ENCODE assay signal across 34 cellular contexts in genomic region chr10:31280972-31281371, GRCh38.
"Had no signal": no experiment of that assay in that cellular context is flagged by ENCODE, and none has a peak within 500 bp of the region (broad histone marks: within the 10 kb centered on the region; RNA-seq: fewer than 3 reads in every experiment).

No MANE protein-coding gene starts in this region.

- H3K27me3 Mint-ChIP-seq: activated CD4-positive, alpha-beta memory T cell treated with anti-CD3 and anti-CD28 coated beads for 36 hours; activated CD4-positive, alpha-beta T cell treated with anti-CD3 and anti-CD28 coated beads for 36 hours; activated naive CD8-positive, alpha-beta T cell treated with anti-CD3 and anti-CD28 coated beads for 36 hours; activated T-cell treated with anti-CD3 and anti-CD28 coated beads, Interleukin-2, amount 50 U/mL, for 24 hours had no signal

- H3K36me3 Mint-ChIP-seq: activated CD4-positive, alpha-beta memory T cell treated with anti-CD3 and anti-CD28 coated beads for 36 hours; activated CD8-positive, alpha-beta memory T cell treated with anti-CD3 and anti-CD28 coated beads, Interleukin-2, amount 10 ng/mL, durations not matched to agents 7 days and 5 days had no signal

- H3K36me3 ChIP-seq: adrenal gland, colonic mucosa, esophagus muscularis mucosa, gastroesophageal sphincter had no signal

- DNase-seq: activated CD4-positive, alpha-beta memory T cell treated with anti-CD3 and anti-CD28 coated beads for 36 hours; activated CD4-positive, alpha-beta T cell treated with anti-CD3 and anti-CD28 coated beads for 36 hours; activated CD4-positive, alpha-beta T cell treated with anti-CD3 and anti-CD28 coated beads, Interleukin-2, amount 10 ng/mL, durations not matched to agents 24 days and 14 days; activated CD4-positive, CD25-positive, alpha-beta regulatory T cell; activated CD4-positive, CD25-positive, alpha-beta regulatory T cell treated with anti-CD3 and anti-CD28 coated beads, Interleukin-2, amount 50 U/mL, for 72 hours; activated CD8-positive, alpha-beta memory T cell treated with anti-CD3 and anti-CD28 coated beads, Interleukin-2, amount 10 ng/mL, durations not matched to agents 7 days and 5 days; activated CD8-positive, alpha-beta memory T cell treated with anti-CD3 and anti-CD28 coated beads, Interleukin-2, amount 50 U/mL, for 4 hours; activated CD8-positive, alpha-beta T cell treated with anti-CD3 and anti-CD28 coated beads, Interleukin-2, amount 10 ng/mL, durations not matched to agents 7 days and 5 days; activated effector memory CD4-positive, alpha-beta T cell treated with Interleukin-2 at 50 U/mL for 16 hours; activated gamma-delta T cell treated with Interleukin-2 at 50 U/mL for 16 hours; activated naive CD4-positive, alpha-beta T cell treated with anti-CD3 and anti-CD28 coated beads, Interleukin-2, amount 50 U/mL, for 16 hours; activated naive CD4-positive, alpha-beta T cell treated with Interleukin-2 at 50 U/mL for 16 hours; activated naive CD8-positive, alpha-beta T cell treated with anti-CD3 and anti-CD28 coated beads for 36 hours; activated naive CD8-positive, alpha-beta T cell treated with anti-CD3 and anti-CD28 coated beads, Interleukin-2, amount 50 U/mL, for 24 hours; activated T-cell treated with anti-CD3 and anti-CD28 coated beads, Interleukin-2, amount 50 U/mL, for 24 hours; adrenal gland; amygdala; aorta; body of pancreas; caudate nucleus; colonic mucosa; effector CD8-positive, alpha-beta T cell; endodermal cell; erythroblast; foreskin keratinocyte; head of caudate nucleus; SW 1271; T-helper 1 cell; T-helper 17 cell; T1000 had no signal

- H3K4me3 Mint-ChIP-seq: activated CD4-positive, alpha-beta memory T cell treated with anti-CD3 and anti-CD28 coated beads for 36 hours; activated CD4-positive, alpha-beta T cell treated with anti-CD3 and anti-CD28 coated beads for 36 hours; activated CD4-positive, alpha-beta T cell treated with anti-CD3 and anti-CD28 coated beads, Interleukin-2, amount 10 ng/mL, durations not matched to agents 24 days and 14 days; activated CD8-positive, alpha-beta memory T cell treated with anti-CD3 and anti-CD28 coated beads, Interleukin-2, amount 10 ng/mL, durations not matched to agents 7 days and 5 days; activated CD8-positive, alpha-beta T cell treated with anti-CD3 and anti-CD28 coated beads, Interleukin-2, amount 10 ng/mL, durations not matched to agents 7 days and 5 days; activated naive CD8-positive, alpha-beta T cell treated with anti-CD3 and anti-CD28 coated beads for 36 hours; activated naive CD8-positive, alpha-beta T cell treated with anti-CD3 and anti-CD28 coated beads, Interleukin-2, amount 50 U/mL, for 24 hours; activated T-cell treated with anti-CD3 and anti-CD28 coated beads, Interleukin-2, amount 50 U/mL, for 24 hours; activated T-helper 17 cell treated with anti-CD3 and anti-CD28 coated beads, Interleukin-2, amount 50 U/mL, for 72 hours; endodermal cell; T-helper 17 cell; T-helper 2 cell treated with Interferon-gamma antibody and Interleukin-4, amounts not matched to agents 5 μg/mL and 100 μg/mL, for 36 hours had no signal

- H3K4me1 Mint-ChIP-seq: activated CD4-positive, alpha-beta T cell treated with anti-CD3 and anti-CD28 coated beads for 36 hours; activated CD4-positive, alpha-beta T cell treated with anti-CD3 and anti-CD28 coated beads, Interleukin-2, amount 10 ng/mL, durations not matched to agents 24 days and 14 days; activated CD8-positive, alpha-beta memory T cell treated with anti-CD3 and anti-CD28 coated beads, Interleukin-2, amount 10 ng/mL, durations not matched to agents 7 days and 5 days; activated naive CD8-positive, alpha-beta T cell treated with anti-CD3 and anti-CD28 coated beads for 36 hours; activated naive CD8-positive, alpha-beta T cell treated with anti-CD3 and anti-CD28 coated beads, Interleukin-2, amount 50 U/mL, for 24 hours; activated T-helper 17 cell treated with anti-CD3 and anti-CD28 coated beads, Interleukin-2, amount 50 U/mL, for 72 hours; endodermal cell; T-helper 17 cell had no signal

- H3K27me3 ChIP-seq: adrenal gland, body of pancreas, colonic mucosa, esophagus muscularis mucosa, gastroesophageal sphincter had no signal

- H3K27ac ChIP-seq: adrenal gland, body of pancreas, colonic mucosa, esophagus muscularis mucosa, foreskin keratinocyte, gastroesophageal sphincter had no signal

- ATAC-seq: activated CD4-positive, alpha-beta T cell treated with anti-CD3 and anti-CD28 coated beads for 36 hours; activated CD8-positive, alpha-beta memory T cell treated with anti-CD3 and anti-CD28 coated beads, Interleukin-2, amount 10 ng/mL, durations not matched to agents 7 days and 5 days; activated CD8-positive, alpha-beta T cell treated with anti-CD3 and anti-CD28 coated beads, Interleukin-2, amount 10 ng/mL, durations not matched to agents 7 days and 5 days; activated naive CD8-positive, alpha-beta T cell treated with anti-CD3 and anti-CD28 coated beads, Interleukin-2, amount 50 U/mL, for 24 hours; activated T-helper 17 cell treated with anti-CD3 and anti-CD28 coated beads, Interleukin-2, amount 50 U/mL, for 72 hours; body of pancreas; foreskin keratinocyte; gastroesophageal sphincter; T-helper 17 cell had no signal

- H3K27ac Mint-ChIP-seq: activated CD4-positive, alpha-beta memory T cell treated with anti-CD3 and anti-CD28 coated beads for 36 hours; activated CD4-positive, alpha-beta T cell treated with anti-CD3 and anti-CD28 coated beads for 36 hours; activated CD4-positive, alpha-beta T cell treated with anti-CD3 and anti-CD28 coated beads, Interleukin-2, amount 10 ng/mL, durations not matched to agents 24 days and 14 days; activated CD8-positive, alpha-beta memory T cell treated with anti-CD3 and anti-CD28 coated beads, Interleukin-2, amount 10 ng/mL, durations not matched to agents 7 days and 5 days; activated CD8-positive, alpha-beta T cell treated with anti-CD3 and anti-CD28 coated beads, Interleukin-2, amount 10 ng/mL, durations not matched to agents 7 days and 5 days; activated naive CD8-positive, alpha-beta T cell treated with anti-CD3 and anti-CD28 coated beads for 36 hours; activated naive CD8-positive, alpha-beta T cell treated with anti-CD3 and anti-CD28 coated beads, Interleukin-2, amount 50 U/mL, for 24 hours; activated T-cell treated with anti-CD3 and anti-CD28 coated beads, Interleukin-2, amount 50 U/mL, for 24 hours; activated T-helper 17 cell treated with anti-CD3 and anti-CD28 coated beads, Interleukin-2, amount 50 U/mL, for 72 hours; endodermal cell; T-helper 17 cell; T-helper 2 cell treated with Interferon-gamma antibody and Interleukin-4, amounts not matched to agents 5 μg/mL and 100 μg/mL, for 36 hours had no signal

- H3K4me1 ChIP-seq: adrenal gland, body of pancreas, colonic mucosa, esophagus muscularis mucosa, foreskin keratinocyte, gastroesophageal sphincter had no signal

- H3K4me3 ChIP-seq: adrenal gland, body of pancreas, colonic mucosa, esophagus muscularis mucosa, gastroesophageal sphincter had no signal

- H3K9me3 ChIP-seq: adrenal gland, body of pancreas, colonic mucosa had no signal
